In the genomic region with DNA sequence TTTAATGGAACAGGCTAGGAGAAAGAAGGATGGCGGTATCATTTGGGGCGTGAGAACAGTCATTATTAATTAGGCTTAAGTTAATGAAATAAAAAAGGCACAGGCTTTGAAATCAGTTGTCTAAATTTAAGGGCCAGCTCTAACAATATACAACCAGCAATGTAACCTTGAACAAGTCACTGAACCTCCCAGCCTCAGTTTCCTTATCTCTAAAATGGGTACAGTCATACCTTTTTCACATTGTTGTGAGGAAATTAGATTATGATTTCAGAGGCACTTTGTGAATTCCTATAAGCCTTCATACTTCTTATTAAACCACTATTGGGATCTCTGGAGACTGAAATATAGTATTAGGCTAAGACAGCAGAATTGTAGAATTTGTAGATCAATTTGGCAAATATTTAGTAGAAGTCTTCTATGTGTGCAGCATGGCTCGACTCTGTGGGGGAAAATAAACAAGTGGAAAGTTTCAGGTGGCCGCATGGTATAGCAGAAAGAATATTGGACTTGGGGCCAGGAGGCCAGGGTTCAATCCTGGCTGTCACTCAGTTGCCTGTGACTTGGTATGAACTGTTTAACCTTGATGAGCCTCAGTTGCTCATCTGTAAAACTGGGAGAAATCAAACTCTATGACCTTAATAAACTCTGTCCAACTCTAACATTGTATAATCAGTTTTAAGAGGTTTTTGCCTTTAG, we compare ENCODE assay signal across 15 cellular contexts.
A peak's percentile ranks its signal among the peaks of the same experiment; 100 is the strongest.
DNase-seq lines count a peak whose midpoint lies in the region; ATAC-seq, FAIRE-seq and TF ChIP-seq lines count a peak whose summit lies in the region.
"Had no signal": no experiment of that assay in that cellular context is flagged by ENCODE, and none has a peak within 500 bp of the region (broad histone marks: within the 10 kb centered on the region; RNA-seq: fewer than 3 reads in every experiment).

No MANE protein-coding gene starts in this region.

- DNase-seq in activated CD4-positive, alpha-beta memory T cell treated with anti-CD3 and anti-CD28 coated beads for 36 hours: no peak
- no peak for DNase-seq in activated CD4-positive, alpha-beta memory T cell treated with anti-CD3 and anti-CD28 coated beads, Interleukin-2, amount 10 ng/mL, durations not matched to agents 7 days and 5 days
- no peak for DNase-seq in activated T-helper 1 cell treated with anti-CD3 and anti-CD28 coated beads, Interleukin-12 subunit alpha, Interleukin-12 subunit beta, Interleukin-2, Interleukin-4 antibody, amounts not matched to agents 30 ng/mL and 10 ng/mL and 1 ng/mL, durations not matched to agents 14 hours and 24 hours and 36 hours (ENCODE audit: low spot score)
- no peak for DNase-seq in left lung
- DNase-seq in suprapubic skin (ENCODE audit: low spot score in 2 of 2): no peak
- DNase-seq in COR-L47 (lab: John Stamatoyannopoulos, UW): no peak
- DNase-seq in GM12892 (ENCODE audit: insufficient read length): no peak
- DNase-seq in NCI-H146 (lab: John Stamatoyannopoulos, UW): no peak
- DNase-seq: ACHN; activated CD4-positive, alpha-beta T cell treated with anti-CD3 and anti-CD28 coated beads for 1 hour; glutamatergic neuron; H9; mucosa of descending colon; NCI-H1417 treated with DMSO at 0.1 percent for 48 hours had no signal

- intact Hi-C loops in activated CD4-positive, alpha-beta memory T cell treated with anti-CD3 and anti-CD28 coated beads for 36 hours (cut with micrococcal nuclease): loop anchor here (2.0 to 5.0 kb wide), 4 partner anchors 46 to 266 kb away; no protein-coding TSS in a partner anchor
- intact Hi-C loops in activated T-helper 1 cell treated with anti-CD3 and anti-CD28 coated beads, Interleukin-12 subunit alpha, Interleukin-12 subunit beta, Interleukin-2, Interleukin-4 antibody, amounts not matched to agents 30 ng/mL and 10 ng/mL and 1 ng/mL, durations not matched to agents 14 hours and 24 hours and 36 hours (cut with micrococcal nuclease): loop anchor here (2.0 kb wide), 1 partner anchor 14 kb away; no protein-coding TSS in a partner anchor
- intact Hi-C loops in left lung (cut with DNase I): no loop called here

- H3K36me3 ChIP-seq in left lung (no peaks in the 10 kb centered on the region), suprapubic skin (no peaks in the 10 kb centered on the region)

- H3K27ac ChIP-seq in left lung: peak overlapping the region; percentile 78 to 96
- peak overlapping the region; percentile 66 for H3K27ac ChIP-seq in suprapubic skin

- H3K4me1 Mint-ChIP-seq in activated CD4-positive, alpha-beta memory T cell treated with anti-CD3 and anti-CD28 coated beads for 36 hours (ENCODE audit: low read depth): peaks cover 99% of the 10 kb centered on the region
- H3K4me1 Mint-ChIP-seq in activated CD4-positive, alpha-beta memory T cell treated with anti-CD3 and anti-CD28 coated beads, Interleukin-2, amount 10 ng/mL, durations not matched to agents 7 days and 5 days: peaks cover 90% of the 10 kb centered on the region
- H3K4me1 Mint-ChIP-seq in activated T-helper 1 cell treated with anti-CD3 and anti-CD28 coated beads, Interleukin-12 subunit alpha, Interleukin-12 subunit beta, Interleukin-2, Interleukin-4 antibody, amounts not matched to agents 30 ng/mL and 10 ng/mL and 1 ng/mL, durations not matched to agents 14 hours and 24 hours and 36 hours (ENCODE audit: low read depth): peaks cover 100% of the 10 kb centered on the region

- no peaks in the 10 kb centered on the region for H3K27me3 ChIP-seq in left lung
- no peaks in the 10 kb centered on the region for H3K27me3 ChIP-seq in suprapubic skin

- no peak overlapping the region for H3K4me3 Mint-ChIP-seq in activated CD4-positive, alpha-beta memory T cell treated with anti-CD3 and anti-CD28 coated beads for 36 hours
- H3K4me3 Mint-ChIP-seq in activated CD4-positive, alpha-beta memory T cell treated with anti-CD3 and anti-CD28 coated beads, Interleukin-2, amount 10 ng/mL, durations not matched to agents 7 days and 5 days: no peak overlapping the region
- H3K4me3 Mint-ChIP-seq in activated T-helper 1 cell treated with anti-CD3 and anti-CD28 coated beads, Interleukin-12 subunit alpha, Interleukin-12 subunit beta, Interleukin-2, Interleukin-4 antibody, amounts not matched to agents 30 ng/mL and 10 ng/mL and 1 ng/mL, durations not matched to agents 14 hours and 24 hours and 36 hours: peak overlapping the region; percentile 7
- H3K4me3 Mint-ChIP-seq: H9 had no signal

- no peak for FAIRE-seq in GM12892 (lab: Jason Lieb, UNC)
- FAIRE-seq: bronchial epithelial cell had no signal

- TF ChIP-seq EP300 in suprapubic skin (IDR thresholded peaks at IDR 0.05): no peak

- CTCF ChIA-PET in activated CD4-positive, alpha-beta memory T cell treated with anti-CD3 and anti-CD28 coated beads for 36 hours (lab: Charles Lee): interaction anchor here (0.9 to 1.2 kb wide), 2 partner anchors 186 to 243 kb away, joined by 4 to 5 read pairs; no protein-coding TSS in a partner anchor
- CTCF ChIA-PET in activated CD4-positive, alpha-beta memory T cell treated with anti-CD3 and anti-CD28 coated beads, Interleukin-2, amount 10 ng/mL, durations not matched to agents 7 days and 5 days (lab: Charles Lee): interaction anchor here (1.2 to 2.0 kb wide), 3 partner anchors 33 to 266 kb away, joined by 3 to 6 read pairs (median 4); no protein-coding TSS in a partner anchor

- H3K36me3 Mint-ChIP-seq in activated CD4-positive, alpha-beta memory T cell treated with anti-CD3 and anti-CD28 coated beads for 36 hours: peaks cover 22% of the 10 kb centered on the region
- H3K36me3 Mint-ChIP-seq in activated CD4-positive, alpha-beta memory T cell treated with anti-CD3 and anti-CD28 coated beads, Interleukin-2, amount 10 ng/mL, durations not matched to agents 7 days and 5 days (ENCODE audit: low read depth): peaks cover 54% of the 10 kb centered on the region
- H3K36me3 Mint-ChIP-seq in activated T-helper 1 cell treated with anti-CD3 and anti-CD28 coated beads, Interleukin-12 subunit alpha, Interleukin-12 subunit beta, Interleukin-2, Interleukin-4 antibody, amounts not matched to agents 30 ng/mL and 10 ng/mL and 1 ng/mL, durations not matched to agents 14 hours and 24 hours and 36 hours (ENCODE audit: low read depth): peaks cover 67% of the 10 kb centered on the region

- H3K4me3 ChIP-seq in left lung (no peak overlapping the region), suprapubic skin (no peak overlapping the region)
- H3K4me3 ChIP-seq: mucosa of descending colon had no signal

- H3K9me3 ChIP-seq in left lung (no peaks in the 10 kb centered on the region), suprapubic skin (no peaks in the 10 kb centered on the region)
- H3K9me3 ChIP-seq: mucosa of descending colon had no signal

- no peak for ATAC-seq in left lung
- ATAC-seq: mucosa of descending colon had no signal

- peak overlapping the region; percentile 84 for H3K27ac Mint-ChIP-seq in activated CD4-positive, alpha-beta memory T cell treated with anti-CD3 and anti-CD28 coated beads for 36 hours
- H3K27ac Mint-ChIP-seq in activated CD4-positive, alpha-beta memory T cell treated with anti-CD3 and anti-CD28 coated beads, Interleukin-2, amount 10 ng/mL, durations not matched to agents 7 days and 5 days: no peak overlapping the region
- H3K27ac Mint-ChIP-seq in activated T-helper 1 cell treated with anti-CD3 and anti-CD28 coated beads, Interleukin-12 subunit alpha, Interleukin-12 subunit beta, Interleukin-2, Interleukin-4 antibody, amounts not matched to agents 30 ng/mL and 10 ng/mL and 1 ng/mL, durations not matched to agents 14 hours and 24 hours and 36 hours: peak overlapping the region; percentile 93

- TF ChIP-seq CTCF in left lung (IDR thresholded peaks at IDR 0.05) (no peak), suprapubic skin (IDR thresholded peaks at IDR 0.05) (no peak)

- POLR2A ChIA-PET in activated CD4-positive, alpha-beta memory T cell treated with anti-CD3 and anti-CD28 coated beads for 36 hours (lab: Charles Lee): interaction anchor here (0.6 to 5.2 kb wide), 7 partner anchors 12 to 266 kb away, joined by 3 to 29 read pairs (median 5); a partner anchor contains a TSS
- POLR2A ChIA-PET in activated CD4-positive, alpha-beta memory T cell treated with anti-CD3 and anti-CD28 coated beads, Interleukin-2, amount 10 ng/mL, durations not matched to agents 7 days and 5 days (lab: Charles Lee): interaction anchor here (1.0 to 1.8 kb wide), 5 partner anchors 8 to 305 kb away, joined by 3 to 9 read pairs (median 5); a partner anchor contains a TSS

- WGBS in suprapubic skin: 72% methylated on average over 4 of the region's 4 CpGs

- H3K4me1 ChIP-seq in left lung (peaks cover 28 to 87% of the 10 kb centered on the region in 2 donors), suprapubic skin (peaks cover 44% of the 10 kb centered on the region)

- H3K27me3 Mint-ChIP-seq in activated CD4-positive, alpha-beta memory T cell treated with anti-CD3 and anti-CD28 coated beads for 36 hours: no peaks in the 10 kb centered on the region
- no peaks in the 10 kb centered on the region for H3K27me3 Mint-ChIP-seq in activated CD4-positive, alpha-beta memory T cell treated with anti-CD3 and anti-CD28 coated beads, Interleukin-2, amount 10 ng/mL, durations not matched to agents 7 days and 5 days
- no peaks in the 10 kb centered on the region for H3K27me3 Mint-ChIP-seq in activated T-helper 1 cell treated with anti-CD3 and anti-CD28 coated beads, Interleukin-12 subunit alpha, Interleukin-12 subunit beta, Interleukin-2, Interleukin-4 antibody, amounts not matched to agents 30 ng/mL and 10 ng/mL and 1 ng/mL, durations not matched to agents 14 hours and 24 hours and 36 hours (ENCODE audit: insufficient read depth)

- TF ChIP-seq POLR2A in suprapubic skin (IDR thresholded peaks at IDR 0.05): no peak
- no peak for TF ChIP-seq POLR2A in GM12892 (IDR thresholded peaks at IDR 0.05; ENCODE audit: low read depth, low read length)

- no peaks in the 10 kb centered on the region for H3K9me3 Mint-ChIP-seq in activated CD4-positive, alpha-beta memory T cell treated with anti-CD3 and anti-CD28 coated beads for 36 hours
- H3K9me3 Mint-ChIP-seq in activated CD4-positive, alpha-beta memory T cell treated with anti-CD3 and anti-CD28 coated beads, Interleukin-2, amount 10 ng/mL, durations not matched to agents 7 days and 5 days: no peaks in the 10 kb centered on the region
- H3K9me3 Mint-ChIP-seq in activated T-helper 1 cell treated with anti-CD3 and anti-CD28 coated beads, Interleukin-12 subunit alpha, Interleukin-12 subunit beta, Interleukin-2, Interleukin-4 antibody, amounts not matched to agents 30 ng/mL and 10 ng/mL and 1 ng/mL, durations not matched to agents 14 hours and 24 hours and 36 hours: no peaks in the 10 kb centered on the region
- H3K9me3 Mint-ChIP-seq: H9 had no signal

Comparison
In these comparisons a context has a peak if more than half of its experiments do, and no peak if none do; other contexts are left out.
1. intact Hi-C loops: an anchor here in activated CD4-positive, alpha-beta memory T cell treated with anti-CD3 and anti-CD28 coated beads for 36 hours (2.0 to 5.0 kb wide) and activated T-helper 1 cell treated with anti-CD3 and anti-CD28 coated beads, Interleukin-12 subunit alpha, Interleukin-12 subunit beta, Interleukin-2, Interleukin-4 antibody, amounts not matched to agents 30 ng/mL and 10 ng/mL and 1 ng/mL, durations not matched to agents 14 hours and 24 hours and 36 hours (2.0 kb wide); none called in left lung.